Comparison of ENCODE assay signal across 8 cellular contexts in genomic region chr4:6942238-6942800, GRCh38. TPM values are rescaled to one million over a fixed set of nuclear protein-coding genes. Genes with fewer than 3 reads are reported as not detected.
DNase-seq lines count a peak whose midpoint lies in the region; ATAC-seq and TF ChIP-seq lines count a peak whose summit lies in the region.

No MANE protein-coding gene starts in this region.

- H3K27me3 ChIP-seq in HUES48 (ENCODE audit: control insufficient read depth, insufficient read depth, low read length) (no peaks in the 10 kb centered on the region), esophagus (ENCODE audit: control insufficient read depth in 1 of 2, insufficient read depth in 2 of 2, low read length in 2 of 2) (no peaks in the 10 kb centered on the region), neural progenitor cell (no peaks in the 10 kb centered on the region)

- H3K4me1 Mint-ChIP-seq in activated CD4-positive, alpha-beta T cell treated with anti-CD3 and anti-CD28 coated beads, Interleukin-2, amount 10 ng/mL, durations not matched to agents 7 days and 5 days = peaks cover 57% of the 10 kb centered on the region
- H3K4me1 Mint-ChIP-seq in neural progenitor cell = peaks cover 70% of the 10 kb centered on the region

- no peak overlapping the region for H3K4me3 ChIP-seq in HUES48 (ENCODE audit: low read depth, low read length)
- no peak overlapping the region for H3K4me3 ChIP-seq in esophagus (ENCODE audit: low read depth in 1 of 2, low read length in 2 of 2)
- H3K4me3 ChIP-seq in neural progenitor cell = no peak overlapping the region

- DNase-seq in Caki2 (ENCODE audit: low read depth) (peak; percentile 83), neural progenitor cell (ENCODE audit: low spot score) (no peak), NCI-H1417 (lab: John Stamatoyannopoulos, UW) (no peak), germinal center (ENCODE audit: low spot score) (no peak)
- DNase-seq in activated CD4-positive, alpha-beta T cell treated with anti-CD3 and anti-CD28 coated beads, Interleukin-2, amount 10 ng/mL, durations not matched to agents 7 days and 5 days = peak; percentile 62

- H3K27ac ChIP-seq in HUES48 (ENCODE audit: low read depth, low read length) (peak overlapping the region; percentile 44), esophagus (ENCODE audit: low read depth in 2 of 2, low read length in 1 of 2) (peak overlapping the region; percentile 55 to 67), neural progenitor cell (no peak overlapping the region)

- no peak overlapping the region for H2AFZ ChIP-seq in neural progenitor cell (replicated peaks)

- peaks cover 11% of the 10 kb centered on the region for H3F3A ChIP-seq in neural progenitor cell (ENCODE audit: low read depth)

- H3K9ac ChIP-seq in HUES48 (ENCODE audit: low read depth, low read length) (no peak overlapping the region), neural progenitor cell (no peak overlapping the region)

- in situ Hi-C loops in Caki2 (cut with HindIII; ENCODE audit: low pct_unique_long_range_greater_than_20kb, low sequenced_read_pairs) = no loop called here

- peak overlapping the region; percentile 89 for H3K27ac Mint-ChIP-seq in activated CD4-positive, alpha-beta T cell treated with anti-CD3 and anti-CD28 coated beads, Interleukin-2, amount 10 ng/mL, durations not matched to agents 7 days and 5 days
- H3K27ac Mint-ChIP-seq in neural progenitor cell = peak overlapping the region; percentile 34

- H3K9me3 ChIP-seq in HUES48 (ENCODE audit: control insufficient read depth, insufficient read depth, low read length) (no peaks in the 10 kb centered on the region), esophagus (ENCODE audit: control insufficient read depth in 2 of 2, insufficient read depth in 1 of 2, low read depth in 1 of 2, low read length in 1 of 2) (no peaks in the 10 kb centered on the region), neural progenitor cell (ENCODE audit: low read depth) (no peaks in the 10 kb centered on the region)

- H3K4me3 Mint-ChIP-seq in activated CD4-positive, alpha-beta T cell treated with anti-CD3 and anti-CD28 coated beads, Interleukin-2, amount 10 ng/mL, durations not matched to agents 7 days and 5 days = peak overlapping the region; percentile 67
- no peak overlapping the region for H3K4me3 Mint-ChIP-seq in neural progenitor cell

- 32 to 41% methylated on average over 7 of the region's 7 CpGs for WGBS in esophagus, 2 donors

- H3K4me1 ChIP-seq in HUES48 (ENCODE audit: control insufficient read depth, insufficient read depth, low read length) (peaks cover 58% of the 10 kb centered on the region), esophagus (ENCODE audit: control insufficient read depth in 2 of 2, insufficient read depth in 2 of 2, low read length in 1 of 2) (peaks cover 9 to 17% of the 10 kb centered on the region in 2 donors), neural progenitor cell (peaks cover 56% of the 10 kb centered on the region)

- no peaks in the 10 kb centered on the region for H3K9me3 Mint-ChIP-seq in activated CD4-positive, alpha-beta T cell treated with anti-CD3 and anti-CD28 coated beads, Interleukin-2, amount 10 ng/mL, durations not matched to agents 7 days and 5 days
- H3K9me3 Mint-ChIP-seq in neural progenitor cell = no peaks in the 10 kb centered on the region

- H3K4me2 ChIP-seq in neural progenitor cell = no peak overlapping the region

- CTCF ChIA-PET in activated CD4-positive, alpha-beta T cell treated with anti-CD3 and anti-CD28 coated beads, Interleukin-2, amount 10 ng/mL, durations not matched to agents 7 days and 5 days (lab: Charles Lee) = interaction anchor here (0.8 to 2.9 kb wide), 6 partner anchors 15 to 222 kb away, joined by 3 to 10 read pairs (median 4); no protein-coding TSS in a partner anchor

- TF ChIP-seq CTCF in neural progenitor cell (IDR thresholded peaks at IDR 0.05) = no peak

- no peaks in the 10 kb centered on the region for H3K27me3 Mint-ChIP-seq in activated CD4-positive, alpha-beta T cell treated with anti-CD3 and anti-CD28 coated beads, Interleukin-2, amount 10 ng/mL, durations not matched to agents 7 days and 5 days
- H3K27me3 Mint-ChIP-seq in neural progenitor cell (ENCODE audit: insufficient read depth, low read depth) = no peaks in the 10 kb centered on the region

- peaks cover 80% of the 10 kb centered on the region for H4K20me1 ChIP-seq in neural progenitor cell (ENCODE audit: low read depth)

- peak; percentile 60 for ATAC-seq in GM21515 (IDR thresholded peaks at IDR 0.05; ENCODE audit: unreplicated experiment)

- POLR2A ChIA-PET in activated CD4-positive, alpha-beta T cell treated with anti-CD3 and anti-CD28 coated beads, Interleukin-2, amount 10 ng/mL, durations not matched to agents 7 days and 5 days (lab: Charles Lee) = interaction anchor here (0.6 to 1.0 kb wide), 2 partner anchors 15 to 33 kb away, joined by 3 to 4 read pairs; no protein-coding TSS in a partner anchor

- peaks cover 41% of the 10 kb centered on the region for H3K79me2 ChIP-seq in neural progenitor cell (ENCODE audit: low read depth)

- H3K36me3 ChIP-seq in HUES48 (ENCODE audit: control insufficient read depth, insufficient read depth, low read length) = no peaks in the 10 kb centered on the region
- peaks cover 0 to 12% of the 10 kb centered on the region in 2 donors for H3K36me3 ChIP-seq in esophagus (ENCODE audit: control insufficient read depth in 2 of 2, insufficient read depth in 2 of 2, low read length in 1 of 2)
- H3K36me3 ChIP-seq in neural progenitor cell = no peaks in the 10 kb centered on the region

- peaks cover 12% of the 10 kb centered on the region for H3K36me3 Mint-ChIP-seq in activated CD4-positive, alpha-beta T cell treated with anti-CD3 and anti-CD28 coated beads, Interleukin-2, amount 10 ng/mL, durations not matched to agents 7 days and 5 days (ENCODE audit: low read depth)
- peaks cover 7% of the 10 kb centered on the region for H3K36me3 Mint-ChIP-seq in neural progenitor cell

RNA-seq across cellular contexts. Expression of gene TBC1D14, which starts 32.7 kb away (rescaled TPM):
- total RNA-seq in Caki2 (2014; rRNA removed; shearing (Covaris generic); ENCODE audit: low replicate concordance) = 78.4 and 80.6 TPM in 2 replicates
- total RNA-seq in activated CD4-positive, alpha-beta T cell treated with anti-CD3 and anti-CD28 coated beads, Interleukin-2, amount 10 ng/mL, durations not matched to agents 7 days and 5 days = 10 to 100 TPM; 50.1 to 50.2 TPM
- polyA plus RNA-seq in esophagus = 10 to 100 TPM; 13.4 to 23.2 TPM
- total RNA-seq in neural progenitor cell (ENCODE audit: low replicate concordance) = 47.9 and 58.8 TPM in 2 replicates

Comparison
In these comparisons a context has a peak if more than half of its experiments do, and no peak if none do; other contexts are left out.
1. DNase-seq: peak in Caki2 (single experiment) and activated CD4-positive, alpha-beta T cell treated with anti-CD3 and anti-CD28 coated beads, Interleukin-2, amount 10 ng/mL, durations not matched to agents 7 days and 5 days (single experiment); none in neural progenitor cell (single experiment), NCI-H1417 (0 of 3) and germinal center (single experiment).